Comparison of ENCODE assay signal across 16 cellular contexts in genomic region chr17:812638-813204, GRCh38. TPM values are rescaled to one million over a fixed set of nuclear protein-coding genes. Genes with fewer than 3 reads are reported as not detected.
DNase-seq lines count a peak whose midpoint lies in the region; ATAC-seq, FAIRE-seq and TF ChIP-seq lines count a peak whose summit lies in the region.
"Had no signal": no experiment of that assay in that cellular context is flagged by ENCODE, and none has a peak within 500 bp of the region (broad histone marks: within the 10 kb centered on the region; RNA-seq: fewer than 3 reads in every experiment).

No MANE protein-coding gene starts in this region.

- H3K14ac ChIP-seq in H1 (ENCODE audit: insufficient read length) = no peak overlapping the region

- H4K20me1 ChIP-seq in H1 (replicated peaks in 1 of 2; ENCODE audit: control insufficient read depth in 1 of 2, insufficient read depth in 2 of 2, low read length in 2 of 2) = peaks cover 0 to 10% of the 10 kb centered on the region in 2 experiments
- H4K20me1 ChIP-seq in neural progenitor cell (ENCODE audit: low read depth) = no peaks in the 10 kb centered on the region

- POLR2A ChIA-PET in H1 (lab: Charles Lee; ENCODE audit: partially characterized antibody) = no interaction called here

- H3K4me3 Mint-ChIP-seq in HFFc6 = no peak overlapping the region; the same call in 1 of the 2 replicates
- H3K4me3 Mint-ChIP-seq in neural progenitor cell = peak overlapping the region; percentile 0

- H2AK5ac ChIP-seq in H1 (ENCODE audit: low read depth, low read length) = no peak overlapping the region

- FAIRE-seq in H1 (lab: Jason Lieb, UNC) (peak; percentile 24), urothelium cell line (lab: Jason Lieb, UNC) (peak; percentile 86)

- no peak overlapping the region for H3K18ac ChIP-seq in H1 (ENCODE audit: extremely low read depth, low read length)

- peak overlapping the region; percentile 39 for H4K91ac ChIP-seq in H1 (replicated peaks; ENCODE audit: insufficient read length, low read length)

- H2BK20ac ChIP-seq in H1 (ENCODE audit: low read length) = no peak overlapping the region

- peaks cover 7% of the 10 kb centered on the region for H3F3A ChIP-seq in neural progenitor cell (ENCODE audit: low read depth)

- H3K23ac ChIP-seq in H1 (ENCODE audit: insufficient read length) = no peak overlapping the region

- H3K9ac ChIP-seq in H1 (replicated peaks in 1 of 4; ENCODE audit: extremely low read depth in 1 of 4, low read depth in 3 of 4, low read length in 3 of 4) = peak overlapping the region in 1 of 4 experiments; percentile 4; a peak in 1 of 7 replicates
- no peak overlapping the region for H3K9ac ChIP-seq in neural progenitor cell
- H3K9ac ChIP-seq: GM23248 had no signal

- H3K56ac ChIP-seq in H1 (replicated peaks; ENCODE audit: insufficient read length, low read depth, low read length) = peak overlapping the region; percentile 37

- no peak for TF ChIP-seq POLR2A in H1 (IDR thresholded peaks at IDR 0.05; ENCODE audit: control extremely low read depth in 1 of 2, low read depth in 2 of 2, low read length in 2 of 2)
- TF ChIP-seq POLR2A in esophagus squamous epithelium (IDR thresholded peaks at IDR 0.05) = no peak

- peak overlapping the region; percentile 76; the same call in 1 of the 2 replicates for H2BK12ac ChIP-seq in H1 (ENCODE audit: low read depth, low read length)

- no peak for TF ChIP-seq RAD21 in H1 (IDR thresholded peaks at IDR 0.05 in 1 of 2, conservative IDR thresholded peaks at IDR 0.05 in 1 of 2; ENCODE audit: low read depth in 2 of 2, low read length in 2 of 2)

- peaks cover 5% of the 10 kb centered on the region; the same call in 1 of the 2 replicates for H3K23me2 ChIP-seq in H1 (ENCODE audit: low read depth, low read length)

- TF ChIP-seq EP300 in H1 (IDR thresholded peaks at IDR 0.05; ENCODE audit: borderline replicate concordance in 1 of 2, low read depth in 2 of 2, low read length in 2 of 2) = no peak

- WGBS in H1 (ENCODE audit: extremely low coverage in 1 of 2, insufficient coverage in 1 of 2, insufficient read length in 1 of 2, insufficient replicate concordance in 2 of 2, low coverage in 1 of 2, low lambda C conversion rate in 2 of 2, missing lambda C conversion rate in 1 of 2), 2 experiments = 97 to 100% methylated on average over 1 to 14 of the region's 14 CpGs
- 87 to 93% methylated on average over 14 of the region's 14 CpGs for WGBS in esophagus squamous epithelium, 2 donors

- H3K27me3 ChIP-seq in H1 (replicated peaks in 1 of 4; ENCODE audit: control insufficient read depth in 3 of 4, extremely low read depth in 1 of 4, insufficient read depth in 3 of 4, low read length in 3 of 4) = no peaks in the 10 kb centered on the region
- no peaks in the 10 kb centered on the region for H3K27me3 ChIP-seq in neural progenitor cell
- no peaks in the 10 kb centered on the region for H3K27me3 ChIP-seq in esophagus squamous epithelium
- H3K27me3 ChIP-seq: Peyer's patch had no signal

- H4K5ac ChIP-seq in H1 (ENCODE audit: insufficient read length, low read depth, low read length) = no peak overlapping the region

- H3K9me3 ChIP-seq in H1 (ENCODE audit: insufficient read depth in 2 of 2, low read depth in 1 of 2, low read length in 1 of 2) = no peaks in the 10 kb centered on the region
- no peaks in the 10 kb centered on the region for H3K9me3 ChIP-seq in neural progenitor cell (ENCODE audit: low read depth)
- H3K9me3 ChIP-seq in esophagus squamous epithelium = no peaks in the 10 kb centered on the region
- H3K9me3 ChIP-seq: Peyer's patch had no signal

- H3K4me2 ChIP-seq in H1 (ENCODE audit: insufficient read depth in 1 of 2, low read depth in 2 of 2, low read length in 2 of 2) (no peak overlapping the region), neural progenitor cell (no peak overlapping the region)

- peak overlapping the region; percentile 85 for H3K4ac ChIP-seq in H1 (replicated peaks; ENCODE audit: insufficient read length, low read depth, low read length)

- intact Hi-C loops in esophagus squamous epithelium (cut with DNase I) = no loop called here

- peak overlapping the region; percentile 15 for H2BK120ac ChIP-seq in H1 (replicated peaks; ENCODE audit: low read depth, low read length)

- ATAC-seq in HG02973 (IDR thresholded peaks at IDR 0.05; ENCODE audit: unreplicated experiment) (no peak), HG03095 (IDR thresholded peaks at IDR 0.05; ENCODE audit: unreplicated experiment) (no peak)

- H3K27me3 Mint-ChIP-seq in HFFc6 (ENCODE audit: insufficient read depth) (peaks cover 7% of the 10 kb centered on the region), neural progenitor cell (ENCODE audit: insufficient read depth, low read depth) (peaks cover 2% of the 10 kb centered on the region)

- TF ChIP-seq CTCF in HFFc6 (IDR thresholded peaks at IDR 0.05) (no peak), H1 (IDR thresholded peaks at IDR 0.05; ENCODE audit: control extremely low read depth in 1 of 3, insufficient read depth in 1 of 3, low read depth in 1 of 3, low read length in 3 of 3) (no peak), neural progenitor cell (IDR thresholded peaks at IDR 0.05) (no peak), esophagus squamous epithelium (IDR thresholded peaks at IDR 0.05) (no peak)

- H2BK15ac ChIP-seq in H1 (ENCODE audit: low read length) = 0 out of 2 replicates have a peak overlapping the region, but pooled peaks have one; percentile 24

- CTCF ChIA-PET in H1 (lab: Charles Lee; ENCODE audit: partially characterized antibody) = no interaction called here

- no peaks in the 10 kb centered on the region for H3K4me1 ChIP-seq in H1 (replicated peaks in 1 of 4; ENCODE audit: control insufficient read depth in 3 of 4, insufficient read depth in 4 of 4, low read length in 3 of 4)
- no peaks in the 10 kb centered on the region for H3K4me1 ChIP-seq in neural progenitor cell
- H3K4me1 ChIP-seq in esophagus squamous epithelium = peaks cover 0 to 8% (median 0%) of the 10 kb centered on the region in 3 donors
- H3K4me1 ChIP-seq: Peyer's patch had no signal

- peak overlapping the region; percentile 60; the same call in 1 of the 2 replicates for H2BK5ac ChIP-seq in H1 (ENCODE audit: low read depth, low read length)

- H3K36me3 Mint-ChIP-seq in HFFc6 (ENCODE audit: low read depth) (peaks cover 32% of the 10 kb centered on the region), neural progenitor cell (peaks cover 40% of the 10 kb centered on the region)

- H3K4me1 Mint-ChIP-seq in HFFc6 (ENCODE audit: low read depth) (peaks cover 18% of the 10 kb centered on the region), neural progenitor cell (peaks cover 7% of the 10 kb centered on the region)

- peaks cover 11% of the 10 kb centered on the region for H3K79me1 ChIP-seq in H1 (ENCODE audit: low read depth, low read length)

- peaks cover 0 to 5% of the 10 kb centered on the region in 2 experiments; a peak in 1 of 4 replicates for H3K79me2 ChIP-seq in H1 (ENCODE audit: control insufficient read depth in 1 of 2, insufficient read depth in 2 of 2, low read length in 2 of 2)
- no peaks in the 10 kb centered on the region for H3K79me2 ChIP-seq in neural progenitor cell (ENCODE audit: low read depth)

- H2AFZ ChIP-seq in H1 (ENCODE audit: low read length) (no peak overlapping the region), neural progenitor cell (replicated peaks) (no peak overlapping the region)
- H2AFZ ChIP-seq: GM23248 had no signal

- H3K4me3 ChIP-seq in H1 (ENCODE audit: extremely low read depth in 1 of 4, insufficient read depth in 2 of 4, low read depth in 3 of 4, low read length in 4 of 4) (no peak overlapping the region), neural progenitor cell (no peak overlapping the region), esophagus squamous epithelium (no peak overlapping the region)
- H3K4me3 ChIP-seq: GM23248, Peyer's patch had no signal

- H3K9me3 Mint-ChIP-seq in HFFc6 = peaks cover 6% of the 10 kb centered on the region; the same call in 1 of the 2 replicates
- no peaks in the 10 kb centered on the region for H3K9me3 Mint-ChIP-seq in neural progenitor cell

- H3K27ac Mint-ChIP-seq in HFFc6 = peak overlapping the region; percentile 13; the same call in 1 of the 2 replicates
- no peak overlapping the region for H3K27ac Mint-ChIP-seq in neural progenitor cell

- H3K36me3 ChIP-seq in H1 (ENCODE audit: control insufficient read depth in 2 of 4, insufficient read depth in 4 of 4, low read length in 3 of 4) = peaks cover 2 to 34% (median 18%) of the 10 kb centered on the region in 4 experiments; a peak in 5 of 8 replicates
- H3K36me3 ChIP-seq in neural progenitor cell = no peaks in the 10 kb centered on the region
- peaks cover 0 to 74% (median 7%) of the 10 kb centered on the region in 3 donors for H3K36me3 ChIP-seq in esophagus squamous epithelium

- H3K27ac ChIP-seq in H1 (ENCODE audit: low read depth, low read length) (no peak overlapping the region), neural progenitor cell (no peak overlapping the region), esophagus squamous epithelium (no peak overlapping the region)
- H3K27ac ChIP-seq: GM23248, Peyer's patch had no signal

- DNase-seq in HFFc6 (no peak), H1 (ENCODE audit: low read depth in 1 of 2, low spot score in 2 of 2) (no peak), neural progenitor cell (ENCODE audit: low spot score) (no peak), urothelium cell line (ENCODE audit: low spot score) (no peak), esophagus squamous epithelium (lab: John Stamatoyannopoulos, UW) (no peak)
- DNase-seq: DMS 273 treated with DMSO at 0.1 percent for 48 hours, GM23248, NCI-H1417, NCI-H1930, NCI-H2171, NCI-H446 treated with DMSO at 0.1 percent for 48 hours, NCI-H774, Peyer's patch, SHP77 treated with DMSO at 0.1 percent for 48 hours had no signal

- no peak overlapping the region for H4K8ac ChIP-seq in H1 (ENCODE audit: extremely low read depth, insufficient read depth, low read length)

RNA-seq across cellular contexts. Expression of gene MRM3, which starts 30.6 kb away (rescaled TPM):
- total RNA-seq in HFFc6 (2021; fragmentation: NEBNext Ultra II Directional; extraction: Animal tissue kit (Norgen Biotek cat#: 25700)) = 10 to 100 TPM; 10.9 to 13.4 (median 12.8) TPM
- 20.8 and 22.3 TPM in 2 replicates for total RNA-seq in H1 (2021; fragmentation: NEBNext Ultra II Directional; extraction: Animal tissue kit (Norgen Biotek cat#: 25700))
- polyA plus RNA-seq in H1 (2011; rRNA removed) = 10.1 and 10.7 TPM in 2 replicates
- polyA plus RNA-seq in H1 (2011; cell fraction: cytosol; rRNA removed) = 19.0 TPM
- polyA plus RNA-seq in H1 (2011; cell fraction: nucleus; rRNA removed) = 10.9 TPM
- polyA plus RNA-seq in H1 (2012, experiment 1 of 2) = 15.8 to 20.2 TPM (median 16.4 TPM) in 4 replicates
- polyA plus RNA-seq in H1 (2012, experiment 2 of 2) = 14.2 TPM
- 12.4 TPM for polyA plus RNA-seq in H1 (2013, experiment 1 of 2)
- polyA plus RNA-seq in H1 (2013, experiment 2 of 2) = 12.6 TPM
- 11.5 and 14.0 TPM in 2 replicates for polyA minus RNA-seq in H1 (2011; rRNA and poly(A)+ RNA removed)
- 14.1 TPM for polyA minus RNA-seq in H1 (2011; cell fraction: cytosol; rRNA and poly(A)+ RNA removed)
- polyA minus RNA-seq in H1 (2011; cell fraction: nucleus; rRNA and poly(A)+ RNA removed) = 35.0 TPM
- total RNA-seq in neural progenitor cell (ENCODE audit: low replicate concordance) (22.3 and 26.1 TPM in 2 replicates), esophagus squamous epithelium (10 to 100 TPM; 15.7 to 25.7 (median 18.7) TPM)

RNA-seq across cellular contexts. Expression of gene GLOD4, which starts 30.6 kb away (rescaled TPM):
- 10 to 100 TPM; 43.8 to 57.9 (median 48.6) TPM for total RNA-seq in HFFc6 (2021; fragmentation: NEBNext Ultra II Directional; extraction: Animal tissue kit (Norgen Biotek cat#: 25700))
- total RNA-seq in H1 (2021; fragmentation: NEBNext Ultra II Directional; extraction: Animal tissue kit (Norgen Biotek cat#: 25700)) = 81.3 and 85.3 TPM in 2 replicates
- polyA plus RNA-seq in H1 (2011; rRNA removed) = 24.5 and 36.8 TPM in 2 replicates
- 55.4 TPM for polyA plus RNA-seq in H1 (2011; cell fraction: cytosol; rRNA removed)
- 12.7 TPM for polyA plus RNA-seq in H1 (2011; cell fraction: nucleus; rRNA removed)
- polyA plus RNA-seq in H1 (2012, experiment 1 of 2) = 87.7 to 101 TPM (median 89.9 TPM) in 4 replicates
- polyA plus RNA-seq in H1 (2012, experiment 2 of 2) = 44.3 TPM
- polyA plus RNA-seq in H1 (2013, experiment 1 of 2) = 38.2 TPM
- polyA plus RNA-seq in H1 (2013, experiment 2 of 2) = 38.0 TPM
- polyA minus RNA-seq in H1 (2011; rRNA and poly(A)+ RNA removed) = 23.8 and 24.3 TPM in 2 replicates
- polyA minus RNA-seq in H1 (2011; cell fraction: cytosol; rRNA and poly(A)+ RNA removed) = 19.1 TPM
- 15.5 TPM for polyA minus RNA-seq in H1 (2011; cell fraction: nucleus; rRNA and poly(A)+ RNA removed)
- total RNA-seq in neural progenitor cell (ENCODE audit: low replicate concordance) (131 and 309 TPM in 2 replicates), esophagus squamous epithelium (10 to 100 TPM; 37.4 to 89.2 (median 46.0) TPM)
